24 cellular contexts compared by ENCODE assay signal in genomic region chr10:59633063-59633462, GRCh38.
DNase-seq lines count a peak whose midpoint lies in the region; FAIRE-seq and TF ChIP-seq lines count a peak whose summit lies in the region.
"Had no signal": no experiment of that assay in that cellular context is flagged by ENCODE, and none has a peak within 500 bp of the region (broad histone marks: within the 10 kb centered on the region; RNA-seq: fewer than 3 reads in every experiment).

No MANE protein-coding gene starts in this region.

- no peaks in the 10 kb centered on the region; the same call in 1 of the 2 replicates for H3K23me2 ChIP-seq in H1 (ENCODE audit: low read depth, low read length)

- H3F3A ChIP-seq in neural progenitor cell (ENCODE audit: low read depth), result no peaks in the 10 kb centered on the region

- no peak overlapping the region for H3K18ac ChIP-seq in H1 (ENCODE audit: extremely low read depth, low read length)

- H3K4me1 ChIP-seq in H1 (replicated peaks in 1 of 4; ENCODE audit: control insufficient read depth in 3 of 4, insufficient read depth in 4 of 4, low read length in 3 of 4) (peaks cover 0 to 2% (median 0%) of the 10 kb centered on the region in 4 experiments; a peak in 1 of 7 replicates), neural progenitor cell (peaks cover 10% of the 10 kb centered on the region)
- H3K4me1 ChIP-seq: right atrium auricular region, spleen, transverse colon had no signal

- no peak for FAIRE-seq in H1 (lab: Jason Lieb, UNC)
- FAIRE-seq: H54, keratinocyte had no signal

- H2BK120ac ChIP-seq in H1 (replicated peaks; ENCODE audit: low read depth, low read length), result no peak overlapping the region

- DNase-seq in GM12864 (ENCODE audit: low read depth) (no peak), HEK293T (ENCODE audit: extremely low spot score) (peak; percentile 19), H1 (ENCODE audit: low read depth in 1 of 2, low spot score in 2 of 2) (no peak), neural progenitor cell (ENCODE audit: low spot score) (no peak), mesothelial cell of epicardium (ENCODE audit: low spot score in 2 of 2, unreplicated experiment in 2 of 2) (no peak), OCI-M2 (lab: John Stamatoyannopoulos, UW; ENCODE audit: unreplicated experiment) (no peak), type B pancreatic cell (ENCODE audit: extremely low spot score, unreplicated experiment) (no peak)
- DNase-seq: activated CD4-positive, alpha-beta T cell treated with anti-CD3 and anti-CD28 coated beads for 36 hours; activated naive CD8-positive, alpha-beta T cell treated with anti-CD3 and anti-CD28 coated beads, Interleukin-2, amount 50 U/mL, for 24 hours; activated T-cell treated with anti-CD3 and anti-CD28 coated beads, Interleukin-2, amount 50 U/mL, for 24 hours; dorsolateral prefrontal cortex; MG63; NCI-H1417; NCI-H2081 treated with DMSO at 0.1 percent for 48 hours; NCI-H345; nephron progenitor cell; ovary; RPMI8226; spleen; transverse colon had no signal

- H3K79me1 ChIP-seq in H1 (ENCODE audit: low read depth, low read length), result no peaks in the 10 kb centered on the region

- no peak for TF ChIP-seq POLR2A in H1 (IDR thresholded peaks at IDR 0.05; ENCODE audit: control extremely low read depth in 1 of 2, low read depth in 2 of 2, low read length in 2 of 2)

- TF ChIP-seq EP300 in H1 (IDR thresholded peaks at IDR 0.05; ENCODE audit: borderline replicate concordance in 1 of 2, low read depth in 2 of 2, low read length in 2 of 2), result no peak

- H3K56ac ChIP-seq in H1 (replicated peaks; ENCODE audit: insufficient read length, low read depth, low read length), result no peak overlapping the region

- H3K9me3 Mint-ChIP-seq in neural progenitor cell (no peaks in the 10 kb centered on the region), mesothelial cell of epicardium (peaks cover 6% of the 10 kb centered on the region), type B pancreatic cell (no peaks in the 10 kb centered on the region)
- H3K9me3 Mint-ChIP-seq: activated naive CD8-positive, alpha-beta T cell treated with anti-CD3 and anti-CD28 coated beads, Interleukin-2, amount 50 U/mL, for 24 hours; activated T-cell treated with anti-CD3 and anti-CD28 coated beads, Interleukin-2, amount 50 U/mL, for 24 hours; nephron progenitor cell had no signal

- H3K36me3 ChIP-seq in H1 (ENCODE audit: control insufficient read depth in 2 of 4, insufficient read depth in 4 of 4, low read length in 3 of 4) (no peaks in the 10 kb centered on the region), neural progenitor cell (no peaks in the 10 kb centered on the region)
- H3K36me3 ChIP-seq: MG63, ovary, right atrium auricular region, spleen, transverse colon had no signal

- H3K27ac Mint-ChIP-seq in neural progenitor cell (no peak overlapping the region), mesothelial cell of epicardium (no peak overlapping the region), type B pancreatic cell (no peak overlapping the region)
- H3K27ac Mint-ChIP-seq: activated CD4-positive, alpha-beta T cell treated with anti-CD3 and anti-CD28 coated beads for 36 hours; activated naive CD8-positive, alpha-beta T cell treated with anti-CD3 and anti-CD28 coated beads, Interleukin-2, amount 50 U/mL, for 24 hours; activated T-cell treated with anti-CD3 and anti-CD28 coated beads, Interleukin-2, amount 50 U/mL, for 24 hours; nephron progenitor cell had no signal

- TF ChIP-seq RAD21 in H1 (IDR thresholded peaks at IDR 0.05 in 1 of 2, conservative IDR thresholded peaks at IDR 0.05 in 1 of 2; ENCODE audit: low read depth in 2 of 2, low read length in 2 of 2), result peak; percentile 24 to 40; a peak in 3 of 4 replicates

- no peak overlapping the region for H3K27ac ChIP-seq in H1 (ENCODE audit: low read depth, low read length)
- no peak overlapping the region for H3K27ac ChIP-seq in neural progenitor cell
- H3K27ac ChIP-seq: dorsolateral prefrontal cortex, ovary, right atrium auricular region, spleen, transverse colon had no signal

- H3K9me3 ChIP-seq in H1 (ENCODE audit: insufficient read depth in 2 of 2, low read depth in 1 of 2, low read length in 1 of 2), result 0 out of 4 replicates have a peak, but pooled peaks cover 0 to 3% of the 10 kb centered on the region in 2 experiments
- H3K9me3 ChIP-seq in neural progenitor cell (ENCODE audit: low read depth), result no peaks in the 10 kb centered on the region
- H3K9me3 ChIP-seq: MG63, ovary, right atrium auricular region, transverse colon had no signal

- H3K14ac ChIP-seq in H1 (ENCODE audit: insufficient read length), result no peak overlapping the region

- TF ChIP-seq CTCF in GM12864 (IDR thresholded peaks at IDR 0.05; ENCODE audit: low read depth, low read length, missing control alignments), result peak; percentile 11
- peak; percentile 21 to 46 (median 38); a peak in 3 of 4 replicates for TF ChIP-seq CTCF in H1 (IDR thresholded peaks at IDR 0.05; ENCODE audit: control extremely low read depth in 1 of 3, insufficient read depth in 1 of 3, low read depth in 1 of 3, low read length in 3 of 3)
- peak; percentile 21 for TF ChIP-seq CTCF in neural progenitor cell (IDR thresholded peaks at IDR 0.05)
- TF ChIP-seq CTCF in mesothelial cell of epicardium (IDR thresholded peaks at IDR 0.05; ENCODE audit: unreplicated experiment), result no peak
- TF ChIP-seq CTCF in type B pancreatic cell (conservative IDR thresholded peaks at IDR 0.05), result no peak

- no peak overlapping the region for H2AK5ac ChIP-seq in H1 (ENCODE audit: low read depth, low read length)

- H2BK20ac ChIP-seq in H1 (ENCODE audit: low read length), result no peak overlapping the region

- H3K9ac ChIP-seq in H1 (replicated peaks in 1 of 4; ENCODE audit: extremely low read depth in 1 of 4, low read depth in 3 of 4, low read length in 3 of 4), result no peak overlapping the region
- no peak overlapping the region for H3K9ac ChIP-seq in neural progenitor cell

- H2BK15ac ChIP-seq in H1 (ENCODE audit: low read length), result no peak overlapping the region

- H2AFZ ChIP-seq in H1 (ENCODE audit: low read length) (no peak overlapping the region), neural progenitor cell (replicated peaks) (no peak overlapping the region)

- H4K91ac ChIP-seq in H1 (replicated peaks; ENCODE audit: insufficient read length, low read length), result no peak overlapping the region

- H4K20me1 ChIP-seq in H1 (replicated peaks in 1 of 2; ENCODE audit: control insufficient read depth in 1 of 2, insufficient read depth in 2 of 2, low read length in 2 of 2), result no peaks in the 10 kb centered on the region
- no peaks in the 10 kb centered on the region for H4K20me1 ChIP-seq in neural progenitor cell (ENCODE audit: low read depth)

- H2BK5ac ChIP-seq in H1 (ENCODE audit: low read depth, low read length), result no peak overlapping the region

- no peak overlapping the region for H3K4me2 ChIP-seq in H1 (ENCODE audit: insufficient read depth in 1 of 2, low read depth in 2 of 2, low read length in 2 of 2)
- H3K4me2 ChIP-seq in neural progenitor cell, result no peak overlapping the region

- POLR2A ChIA-PET in HEK293T (lab: Yijun Ruan, JAX) (no interaction called here), H1 (lab: Charles Lee; ENCODE audit: partially characterized antibody) (interaction anchor here (0.6 to 1.0 kb wide), 5 partner anchors 13 to 375 kb away, joined by 3 to 4 read pairs (median 3); partner anchors contain the start of gene SLC16A9)

- H3K36me3 Mint-ChIP-seq in neural progenitor cell (no peaks in the 10 kb centered on the region), mesothelial cell of epicardium (no peaks in the 10 kb centered on the region), type B pancreatic cell (no peaks in the 10 kb centered on the region)
- H3K36me3 Mint-ChIP-seq: CD14-positive monocyte had no signal

- H3K27me3 Mint-ChIP-seq in neural progenitor cell (ENCODE audit: insufficient read depth, low read depth), result peaks cover 2% of the 10 kb centered on the region
- H3K27me3 Mint-ChIP-seq in mesothelial cell of epicardium (ENCODE audit: low read depth), result peaks cover 8% of the 10 kb centered on the region
- peaks cover 3% of the 10 kb centered on the region for H3K27me3 Mint-ChIP-seq in type B pancreatic cell

- H3K4ac ChIP-seq in H1 (replicated peaks; ENCODE audit: insufficient read length, low read depth, low read length), result no peak overlapping the region

- no peak overlapping the region for H4K5ac ChIP-seq in H1 (ENCODE audit: insufficient read length, low read depth, low read length)

- no peak overlapping the region for H2BK12ac ChIP-seq in H1 (ENCODE audit: low read depth, low read length)

- H3K4me1 Mint-ChIP-seq in neural progenitor cell, result no peaks in the 10 kb centered on the region
- no peaks in the 10 kb centered on the region for H3K4me1 Mint-ChIP-seq in mesothelial cell of epicardium
- no peaks in the 10 kb centered on the region for H3K4me1 Mint-ChIP-seq in type B pancreatic cell (ENCODE audit: unreplicated experiment)
- H3K4me1 Mint-ChIP-seq: activated CD4-positive, alpha-beta T cell treated with anti-CD3 and anti-CD28 coated beads for 36 hours; activated naive CD8-positive, alpha-beta T cell treated with anti-CD3 and anti-CD28 coated beads, Interleukin-2, amount 50 U/mL, for 24 hours; CD14-positive monocyte; nephron progenitor cell had no signal

- no peaks in the 10 kb centered on the region for H3K79me2 ChIP-seq in H1 (ENCODE audit: control insufficient read depth in 1 of 2, insufficient read depth in 2 of 2, low read length in 2 of 2)
- H3K79me2 ChIP-seq in neural progenitor cell (ENCODE audit: low read depth), result no peaks in the 10 kb centered on the region

- H3K27me3 ChIP-seq in H1 (replicated peaks in 1 of 4; ENCODE audit: control insufficient read depth in 3 of 4, extremely low read depth in 1 of 4, insufficient read depth in 3 of 4, low read length in 3 of 4) (no peaks in the 10 kb centered on the region), neural progenitor cell (no peaks in the 10 kb centered on the region)
- H3K27me3 ChIP-seq: dorsolateral prefrontal cortex, MG63, ovary, right atrium auricular region, spleen, transverse colon had no signal

- H4K8ac ChIP-seq in H1 (ENCODE audit: extremely low read depth, insufficient read depth, low read length), result no peak overlapping the region

- peak overlapping the region; percentile 23 for H3K4me3 Mint-ChIP-seq in neural progenitor cell
- H3K4me3 Mint-ChIP-seq in mesothelial cell of epicardium, result no peak overlapping the region
- H3K4me3 Mint-ChIP-seq in type B pancreatic cell, result no peak overlapping the region
- H3K4me3 Mint-ChIP-seq: activated CD4-positive, alpha-beta T cell treated with anti-CD3 and anti-CD28 coated beads for 36 hours; activated naive CD8-positive, alpha-beta T cell treated with anti-CD3 and anti-CD28 coated beads, Interleukin-2, amount 50 U/mL, for 24 hours; activated T-cell treated with anti-CD3 and anti-CD28 coated beads, Interleukin-2, amount 50 U/mL, for 24 hours; CD14-positive monocyte; nephron progenitor cell had no signal

- WGBS in H1 (ENCODE audit: extremely low coverage in 1 of 2, insufficient coverage in 1 of 2, insufficient read length in 1 of 2, insufficient replicate concordance in 2 of 2, low coverage in 1 of 2, low lambda C conversion rate in 2 of 2, missing lambda C conversion rate in 1 of 2), 2 experiments, result 90% methylated on average over 2 of the region's 2 CpGs; no CpG with 5 or more reads in 1 of the 2 experiments

- no peak overlapping the region for H3K23ac ChIP-seq in H1 (ENCODE audit: insufficient read length)

- no peak overlapping the region for H3K4me3 ChIP-seq in GM12864 (ENCODE audit: low read depth, low read length)
- H3K4me3 ChIP-seq in H1 (ENCODE audit: extremely low read depth in 1 of 4, insufficient read depth in 2 of 4, low read depth in 3 of 4, low read length in 4 of 4), result no peak overlapping the region
- no peak overlapping the region for H3K4me3 ChIP-seq in neural progenitor cell
- H3K4me3 ChIP-seq: dorsolateral prefrontal cortex, MG63, ovary, right atrium auricular region, spleen, transverse colon had no signal

- CTCF ChIA-PET in HEK293T (lab: Yijun Ruan, JAX), result no interaction called here
- CTCF ChIA-PET in H1 (lab: Charles Lee; ENCODE audit: partially characterized antibody), result interaction anchor here (0.6 to 4.2 kb wide), 26 partner anchors 10 to 596 kb away, joined by 3 to 33 read pairs (median 4); partner anchors contain the start of gene SLC16A9

Comparison
In these comparisons a context has a peak if more than half of its experiments do, and no peak if none do; other contexts are left out.
1. CTCF ChIP-seq: peak in GM12864 (single experiment), H1 (3 of 3) and neural progenitor cell (single experiment); none in mesothelial cell of epicardium (single experiment) and type B pancreatic cell (single experiment).